Comparison of ENCODE assay signal across 1 cellular context in genomic region chr1:27367160-27367650, GRCh38.
TF ChIP-seq lines count a peak whose summit lies in the region.

No MANE protein-coding gene starts in this region.

TF ChIP-seq in IMR-90, 13 proteins besides CTCF, POLR2A, EP300 and RAD21 (continued from another document):
- TF ChIP-seq FOS (IDR thresholded peaks at IDR 0.05; ENCODE audit: low read depth, low read length) (no peak), SMC3 (IDR thresholded peaks at IDR 0.05; ENCODE audit: low read depth, low read length) (no peak), ELK1 (IDR thresholded peaks at IDR 0.05; ENCODE audit: borderline replicate concordance, low read depth, low read length) (no peak), MXI1 (IDR thresholded peaks at IDR 0.05; ENCODE audit: borderline replicate concordance, low read depth, low read length) (no peak), MAFK (IDR thresholded peaks at IDR 0.05; ENCODE audit: low read depth, low read length) (no peak), CEBPB (IDR thresholded peaks at IDR 0.05; ENCODE audit: low read depth, low read length) (no peak), NFE2L2 (IDR thresholded peaks at IDR 0.05; ENCODE audit: low read depth, low read length) (no peak), RCOR1 (IDR thresholded peaks at IDR 0.05; ENCODE audit: insufficient replicate concordance, low read length) (no peak)
